Comparison of ENCODE assay signal across 26 cellular contexts in the genomic region with DNA sequence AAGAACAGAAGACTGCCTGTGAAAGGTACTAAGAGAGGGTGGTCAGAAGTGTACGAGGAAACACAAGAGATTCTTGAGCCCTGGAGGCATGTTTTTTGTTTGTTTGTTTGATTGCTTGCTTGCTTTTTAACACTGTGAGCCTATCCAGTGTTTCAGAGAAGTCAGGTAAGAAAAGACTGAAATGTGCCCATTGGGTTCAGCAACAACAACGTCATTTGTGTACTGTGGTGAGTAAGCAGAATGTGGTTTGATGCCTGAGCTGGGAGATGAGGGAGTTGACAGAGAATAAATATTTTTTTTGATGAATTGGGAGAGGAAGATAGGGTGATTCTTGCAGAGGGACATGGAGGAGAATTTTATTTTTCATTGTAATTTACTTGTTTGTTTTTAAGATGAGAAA.
"Had no signal": no experiment of that assay in that cellular context is flagged by ENCODE, and none has a peak within 500 bp of the region (broad histone marks: within the 10 kb centered on the region; RNA-seq: fewer than 3 reads in every experiment).

No MANE protein-coding gene starts in this region.

- ATAC-seq: activated CD8-positive, alpha-beta memory T cell treated with anti-CD3 and anti-CD28 coated beads, Interleukin-2, amount 10 ng/mL, durations not matched to agents 7 days and 5 days; body of pancreas; T-cell had no signal

- H3K4me2 ChIP-seq: PC-9 had no signal

- H3K9me3 ChIP-seq: ascending aorta, body of pancreas had no signal

- H3K4me1 ChIP-seq: ascending aorta, body of pancreas had no signal

- H3K27ac ChIP-seq: ascending aorta, body of pancreas, cardiac muscle cell, PC-9 had no signal

- H3K36me3 ChIP-seq: ascending aorta, cardiac muscle cell had no signal

- H3K27me3 ChIP-seq: ascending aorta, body of pancreas, cardiac muscle cell had no signal

- H2AFZ ChIP-seq: PC-9 had no signal

- H3K4me3 ChIP-seq: ascending aorta, body of pancreas, cardiac muscle cell, PC-9 had no signal

- DNase-seq: activated B cell treated with CpG ODN at 0.5 μM for 24 hours; activated CD4-positive, alpha-beta T cell treated with anti-CD3 and anti-CD28 coated beads for 1 hour; activated CD4-positive, alpha-beta T cell treated with anti-CD3 and anti-CD28 coated beads, Interleukin-2, amount 10 ng/mL, durations not matched to agents 24 days and 14 days; activated CD4-positive, alpha-beta T cell treated with anti-CD3 and anti-CD28 coated beads, Interleukin-2, amount 50 U/mL, for 48 hours; activated CD8-positive, alpha-beta memory T cell treated with anti-CD3 and anti-CD28 coated beads, Interleukin-2, amount 10 ng/mL, durations not matched to agents 7 days and 5 days; activated effector memory CD4-positive, alpha-beta T cell treated with Interleukin-2 at 50 U/mL for 16 hours; activated naive CD4-positive, alpha-beta T cell; activated T-cell treated with anti-CD3 and anti-CD28 coated beads, Interleukin-2, amount 50 U/mL, for 24 hours; amniotic stem cell; body of pancreas; Karpas-422; NCI-H1092; NCI-H1417; NCI-H2029; NCI-H2107; NCI-H2171 treated with DMSO at 0.1 percent for 48 hours; NCI-H345; NCI-H510A treated with DMSO at 0.1 percent for 48 hours; NCI-H69; PC-9; SIG-M5; T-cell; T-helper 2 cell; T1000 had no signal
